Comparison of ENCODE assay signal across 8 cellular contexts in the genomic region with DNA sequence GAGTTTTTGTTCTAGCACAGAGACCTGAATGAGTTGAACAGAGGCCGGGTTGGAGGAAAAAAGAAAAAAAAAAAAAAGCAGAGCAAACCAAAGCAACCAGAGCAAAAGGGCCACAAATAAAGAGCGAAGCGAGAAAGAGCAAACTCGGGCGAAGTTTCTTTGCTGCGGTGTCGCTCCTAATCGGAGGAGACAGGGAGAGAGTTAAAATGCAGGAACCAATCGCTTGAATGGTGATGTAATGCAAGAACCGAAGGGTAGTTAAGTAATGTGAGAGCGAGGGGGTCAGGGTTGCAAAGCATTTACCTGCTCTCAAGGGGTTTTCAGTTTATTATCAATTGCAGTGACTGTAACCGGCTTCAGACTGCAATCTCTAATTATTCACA.
A peak's percentile ranks its signal among the peaks of the same experiment; 100 is the strongest.
DNase-seq lines count a peak whose midpoint lies in the region; ATAC-seq and TF ChIP-seq lines count a peak whose summit lies in the region.

No MANE protein-coding gene starts in this region.

- H3K27ac Mint-ChIP-seq in immature natural killer cell, result no peak overlapping the region

- no peaks in the 10 kb centered on the region for H3K36me3 ChIP-seq in psoas muscle (ENCODE audit: insufficient read depth in 1 of 2, low read depth in 1 of 2)

- no peaks in the 10 kb centered on the region for H3K9me3 Mint-ChIP-seq in immature natural killer cell

- H3K27me3 ChIP-seq in psoas muscle (ENCODE audit: insufficient read depth in 3 of 3, low read length in 2 of 3), result no peaks in the 10 kb centered on the region

- ATAC-seq in Right ventricle myocardium superior (ENCODE audit: poor library complexity) (peak; percentile 47), psoas muscle (peak in 2 of 4 donors; percentile 20 to 34), HG03280 (IDR thresholded peaks at IDR 0.05; ENCODE audit: unreplicated experiment) (no peak)

- H3K36me3 Mint-ChIP-seq in immature natural killer cell, result no peaks in the 10 kb centered on the region

- H3K9me3 ChIP-seq in psoas muscle, result no peaks in the 10 kb centered on the region

- no peak overlapping the region for H3K4me3 Mint-ChIP-seq in immature natural killer cell

- H3K4me1 Mint-ChIP-seq in immature natural killer cell, result peaks cover 0 to 2% of the 10 kb centered on the region in 2 donors

- H3K27me3 Mint-ChIP-seq in immature natural killer cell (ENCODE audit: low read depth in 3 of 3), result peaks cover 6 to 11% (median 7%) of the 10 kb centered on the region in 3 donors

- intact Hi-C loops in Right ventricle myocardium superior (cut with DNase I), result loop anchor here (5.0 kb wide), 1 partner anchor 64 kb away; no protein-coding TSS in a partner anchor
- intact Hi-C loops in psoas muscle (cut with DNase I), result loop anchor here (5.0 kb wide), 3 partner anchors 59 to 294 kb away; no protein-coding TSS in a partner anchor

- TF ChIP-seq CTCF in psoas muscle (IDR thresholded peaks at IDR 0.05), result no peak

- peak overlapping the region; percentile 85 for H3K27ac ChIP-seq in psoas muscle

- peaks cover 38% of the 10 kb centered on the region for H3K4me1 ChIP-seq in psoas muscle

- H3K4me3 ChIP-seq in GM08714 (ENCODE audit: low read length), result peak overlapping the region; percentile 53
- peak overlapping the region; percentile 67 for H3K4me3 ChIP-seq in psoas muscle

- WGBS in psoas muscle, 3 donors, result 0 to 4% (median 3%) methylated on average over 12 of the region's 12 CpGs

- DNase-seq in SKM-1 (lab: John Stamatoyannopoulos, UW; ENCODE audit: unreplicated experiment) (peak; percentile 67), Right ventricle myocardium superior (no peak), psoas muscle (no peak), ecto neural progenitor cell (ENCODE audit: low spot score) (no peak), NCI-H1092 treated with DMSO at 0.1 percent for 48 hours (lab: John Stamatoyannopoulos, UW) (no peak), immature natural killer cell (no peak)
